ENCODE assay signal across 1 cellular context in genomic region chrX:152031346-152031745, GRCh38. TPM values are rescaled to one million over a fixed set of nuclear protein-coding genes. Genes with fewer than 3 reads are reported as not detected.
"Had no signal": no experiment of that assay in that cellular context is flagged by ENCODE, and none has a peak within 500 bp of the region (broad histone marks: within the 10 kb centered on the region; RNA-seq: fewer than 3 reads in every experiment).

No MANE protein-coding gene starts in this region.

RNA-seq across cellular contexts. Expression of gene GABRE, which starts 56.9 kb away (rescaled TPM):
- polyA plus RNA-seq: IgD-negative memory B cell had no signal
